ENCODE assay signal across 26 cellular contexts in the genomic region with DNA sequence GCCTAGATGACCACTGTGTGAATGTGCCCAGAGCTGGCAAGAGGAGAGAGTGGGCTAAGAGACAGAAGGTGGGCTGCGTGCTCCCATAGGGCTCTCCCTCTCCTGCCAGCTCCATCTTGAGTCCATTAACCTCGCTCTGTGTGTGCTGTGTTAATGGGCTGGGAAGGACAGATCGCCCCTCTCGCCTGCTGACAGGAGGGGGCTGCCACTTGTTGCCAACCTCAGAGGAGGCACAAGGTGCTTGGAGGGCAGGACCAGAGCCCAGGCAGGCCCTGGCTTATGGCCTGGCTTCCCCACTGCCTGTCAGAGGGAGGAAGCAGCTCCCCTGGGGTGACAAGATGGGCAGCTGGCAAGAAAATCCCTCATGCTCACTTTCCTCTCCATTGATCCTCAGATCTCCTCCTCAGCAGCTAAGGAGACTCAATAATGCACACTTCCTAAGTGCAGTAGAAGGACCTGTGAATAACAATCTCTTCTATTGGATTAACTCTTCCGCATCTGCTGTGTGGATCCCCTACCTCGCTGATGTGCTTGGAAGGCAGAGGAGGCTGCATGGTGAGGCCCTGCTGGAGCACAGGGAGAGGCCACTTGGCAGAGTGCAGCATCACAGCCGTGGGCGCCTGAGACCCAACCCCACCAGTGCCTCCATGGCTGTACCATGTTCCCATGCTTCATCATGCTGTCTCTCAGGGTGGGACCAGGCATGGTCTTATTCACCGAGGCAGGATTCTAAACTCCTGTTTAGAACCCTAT.
DNase-seq lines count a peak whose midpoint lies in the region; ATAC-seq and TF ChIP-seq lines count a peak whose summit lies in the region.
"Had no signal": no experiment of that assay in that cellular context is flagged by ENCODE, and none has a peak within 500 bp of the region (broad histone marks: within the 10 kb centered on the region; RNA-seq: fewer than 3 reads in every experiment).

No MANE protein-coding gene starts in this region.

- peak overlapping the region in 1 of 5 experiments; percentile 18 for H3K4me3 Mint-ChIP-seq in brain
- H3K4me3 Mint-ChIP-seq in mesothelial cell of epicardium: peak overlapping the region; percentile 38
- H3K4me3 Mint-ChIP-seq in stimulated activated effector memory CD8-positive, alpha-beta T cell treated with anti-CD3 and anti-CD28 coated beads, Interleukin-12 subunit alpha, Interleukin-12 subunit beta, amount 100 ng/mL, for 72 hours: no peak overlapping the region
- H3K4me3 Mint-ChIP-seq: activated naive CD8-positive, alpha-beta T cell treated with anti-CD3 and anti-CD28 coated beads, Interleukin-2, amount 50 U/mL, for 24 hours; activated T-cell treated with anti-CD3 and anti-CD28 coated beads, Interleukin-2, amount 50 U/mL, for 24 hours; CD4-positive, alpha-beta T cell; central memory CD8-positive, alpha-beta T cell; IgD-negative memory B cell; naive thymus-derived CD8-positive, alpha-beta T cell had no signal

- no peak for TF ChIP-seq CTCF in brain (conservative IDR thresholded peaks at IDR 0.05)
- TF ChIP-seq CTCF in mesothelial cell of epicardium (IDR thresholded peaks at IDR 0.05; ENCODE audit: unreplicated experiment): no peak
- no peak for TF ChIP-seq CTCF in upper lobe of right lung (IDR thresholded peaks at IDR 0.05)

- no peaks in the 10 kb centered on the region for H3K27me3 ChIP-seq in upper lobe of right lung
- H3K27me3 ChIP-seq: right lobe of liver, testis had no signal

- H3K9me3 Mint-ChIP-seq in brain (no peaks in the 10 kb centered on the region), mesothelial cell of epicardium (no peaks in the 10 kb centered on the region)
- no peaks in the 10 kb centered on the region for H3K9me3 Mint-ChIP-seq in stimulated activated effector memory CD8-positive, alpha-beta T cell treated with anti-CD3 and anti-CD28 coated beads, Interleukin-12 subunit alpha, Interleukin-12 subunit beta, amount 100 ng/mL, for 72 hours
- H3K9me3 Mint-ChIP-seq: activated naive CD8-positive, alpha-beta T cell treated with anti-CD3 and anti-CD28 coated beads, Interleukin-2, amount 50 U/mL, for 24 hours; activated T-cell treated with anti-CD3 and anti-CD28 coated beads, Interleukin-2, amount 50 U/mL, for 24 hours; CD4-positive, alpha-beta T cell; central memory CD8-positive, alpha-beta T cell; IgD-negative memory B cell; naive thymus-derived CD8-positive, alpha-beta T cell had no signal

- H3K27ac ChIP-seq in upper lobe of right lung: no peak overlapping the region
- H3K27ac ChIP-seq: right lobe of liver, testis had no signal

- H3K27ac Mint-ChIP-seq in brain (peak overlapping the region; percentile 11 to 91 (median 87)), mesothelial cell of epicardium (peak overlapping the region; percentile 89)
- no peak overlapping the region for H3K27ac Mint-ChIP-seq in stimulated activated effector memory CD8-positive, alpha-beta T cell treated with anti-CD3 and anti-CD28 coated beads, Interleukin-12 subunit alpha, Interleukin-12 subunit beta, amount 100 ng/mL, for 72 hours
- H3K27ac Mint-ChIP-seq: activated naive CD8-positive, alpha-beta T cell treated with anti-CD3 and anti-CD28 coated beads, Interleukin-2, amount 50 U/mL, for 24 hours; activated T-cell treated with anti-CD3 and anti-CD28 coated beads, Interleukin-2, amount 50 U/mL, for 24 hours; CD4-positive, alpha-beta T cell; IgD-negative memory B cell had no signal

- no peak overlapping the region for H3K4me3 ChIP-seq in upper lobe of right lung
- H3K4me3 ChIP-seq: right lobe of liver, testis had no signal

- no peaks in the 10 kb centered on the region for H3K9me3 ChIP-seq in upper lobe of right lung
- H3K9me3 ChIP-seq: right lobe of liver, testis had no signal

- H3K4me1 ChIP-seq in upper lobe of right lung: no peaks in the 10 kb centered on the region
- H3K4me1 ChIP-seq: right lobe of liver, testis had no signal

- DNase-seq in NCI-H524 treated with DMSO at 0.1 percent for 48 hours (lab: John Stamatoyannopoulos, UW) (peak; percentile 89), mesothelial cell of epicardium (ENCODE audit: low spot score in 2 of 2, unreplicated experiment in 2 of 2) (no peak), nucleus accumbens (lab: John Stamatoyannopoulos, UW) (no peak), NCI-H1436 treated with DMSO at 0.1 percent for 48 hours (lab: John Stamatoyannopoulos, UW) (no peak), upper lobe of right lung (no peak)
- no peak for DNase-seq in stimulated activated effector memory CD8-positive, alpha-beta T cell treated with anti-CD3 and anti-CD28 coated beads, Interleukin-12 subunit alpha, Interleukin-12 subunit beta, amount 100 ng/mL, for 72 hours (ENCODE audit: low spot score in 2 of 2)
- DNase-seq: activated CD4-positive, alpha-beta T cell treated with anti-CD3 and anti-CD28 coated beads for 48 hours; activated naive CD8-positive, alpha-beta T cell treated with anti-CD3 and anti-CD28 coated beads, Interleukin-2, amount 50 U/mL, for 24 hours; activated T-cell treated with anti-CD3 and anti-CD28 coated beads, Interleukin-2, amount 50 U/mL, for 24 hours; CD4-positive, alpha-beta T cell; left ventricle myocardium superior; midbrain; naive thymus-derived CD8-positive, alpha-beta T cell; NCI-H1105; NCI-H2029 treated with DMSO at 0.1 percent for 48 hours; NCI-H748 treated with DMSO at 0.1 percent for 48 hours; right lobe of liver; RPMI8226; stimulated activated CD4-positive, alpha-beta T cell treated with anti-CD3 and anti-CD28 coated beads, Interleukin-4, amount 100 ng/mL, for 4 hours; stimulated activated naive CD4-positive, alpha-beta T cell; T-helper 2 cell; testis had no signal

- H3K4me1 Mint-ChIP-seq in brain (peaks cover 59% of the 10 kb centered on the region), mesothelial cell of epicardium (peaks cover 58% of the 10 kb centered on the region)
- no peaks in the 10 kb centered on the region for H3K4me1 Mint-ChIP-seq in stimulated activated effector memory CD8-positive, alpha-beta T cell treated with anti-CD3 and anti-CD28 coated beads, Interleukin-12 subunit alpha, Interleukin-12 subunit beta, amount 100 ng/mL, for 72 hours
- H3K4me1 Mint-ChIP-seq: activated naive CD8-positive, alpha-beta T cell treated with anti-CD3 and anti-CD28 coated beads, Interleukin-2, amount 50 U/mL, for 24 hours; central memory CD8-positive, alpha-beta T cell; naive thymus-derived CD8-positive, alpha-beta T cell had no signal

- intact Hi-C loops in upper lobe of right lung (cut with DNase I): no loop called here

- H3K27me3 Mint-ChIP-seq in brain (peaks cover 25% of the 10 kb centered on the region), mesothelial cell of epicardium (ENCODE audit: low read depth) (no peaks in the 10 kb centered on the region)

- peak; percentile 17 for ATAC-seq in stimulated activated effector memory CD8-positive, alpha-beta T cell treated with anti-CD3 and anti-CD28 coated beads, Interleukin-12 subunit alpha, Interleukin-12 subunit beta, amount 100 ng/mL, for 72 hours
- ATAC-seq in upper lobe of right lung: no peak
- no peak for ATAC-seq in HG02798 (IDR thresholded peaks at IDR 0.05; ENCODE audit: poor library complexity, unreplicated experiment)
- ATAC-seq: left ventricle myocardium superior; naive thymus-derived CD8-positive, alpha-beta T cell; right lobe of liver had no signal

- H3K36me3 ChIP-seq in upper lobe of right lung: no peaks in the 10 kb centered on the region
- H3K36me3 ChIP-seq: right lobe of liver had no signal

- no peaks in the 10 kb centered on the region for H3K36me3 Mint-ChIP-seq in brain
- no peaks in the 10 kb centered on the region for H3K36me3 Mint-ChIP-seq in mesothelial cell of epicardium
- no peaks in the 10 kb centered on the region for H3K36me3 Mint-ChIP-seq in stimulated activated effector memory CD8-positive, alpha-beta T cell treated with anti-CD3 and anti-CD28 coated beads, Interleukin-12 subunit alpha, Interleukin-12 subunit beta, amount 100 ng/mL, for 72 hours
- H3K36me3 Mint-ChIP-seq: IgD-negative memory B cell; naive thymus-derived CD8-positive, alpha-beta T cell had no signal
